24 cellular contexts compared by ENCODE assay signal in the genomic region with DNA sequence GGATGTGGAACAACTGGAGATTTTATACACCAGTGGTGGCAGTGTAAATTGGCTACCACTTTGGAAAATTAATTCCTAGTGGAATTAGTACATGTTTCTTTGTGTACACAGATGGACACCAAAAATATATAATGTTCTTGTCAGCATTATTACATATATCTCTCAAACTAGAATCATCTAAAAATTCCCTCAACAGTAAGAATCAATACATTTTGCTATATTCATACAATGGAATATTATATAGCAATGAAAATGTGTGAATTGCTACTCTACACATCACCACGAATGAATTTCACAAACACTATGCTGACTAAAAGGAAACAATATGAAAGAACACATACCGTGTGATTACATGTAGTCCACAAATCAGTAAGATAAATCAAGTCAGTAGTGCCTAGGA. TPM values are rescaled to one million over a fixed set of nuclear protein-coding genes. Genes with fewer than 3 reads are reported as not detected.
A peak's percentile ranks its signal among the peaks of the same experiment; 100 is the strongest.
DNase-seq lines count a peak whose midpoint lies in the region; ATAC-seq, FAIRE-seq and TF ChIP-seq lines count a peak whose summit lies in the region.
"Had no signal": no experiment of that assay in that cellular context is flagged by ENCODE, and none has a peak within 500 bp of the region (broad histone marks: within the 10 kb centered on the region; RNA-seq: fewer than 3 reads in every experiment).

No MANE protein-coding gene starts in this region.

- CTCF ChIA-PET in A549 (lab: Yijun Ruan, JAX) (no interaction called here), K562 (lab: Yijun Ruan, JAX; ENCODE audit: low intra/inter-chr PET ratio) (no interaction called here), WTC11 (lab: Charles Lee) (no interaction called here)
- CTCF ChIA-PET in CD4-positive, alpha-beta T cell (lab: Charles Lee), result no interaction called here

- TF ChIP-seq POLR2A in A549 (IDR thresholded peaks at IDR 0.05; ENCODE audit: low read length), result no peak
- no peak for TF ChIP-seq POLR2A in H54 (IDR thresholded peaks at IDR 0.05; ENCODE audit: low read depth, low read length)
- no peak for TF ChIP-seq POLR2A in K562 (conservative IDR thresholded peaks at IDR 0.05)

- TF ChIP-seq RAD21 in A549 (conservative IDR thresholded peaks at IDR 0.05 in 1 of 2, IDR thresholded peaks at IDR 0.05 in 1 of 2) (no peak), K562 (CRISPR knock-in tag; conservative IDR thresholded peaks at IDR 0.05 in 1 of 2, IDR thresholded peaks at IDR 0.05 in 1 of 2) (no peak)

- DNase-seq in A549 (ENCODE audit: low read depth in 1 of 2, low spot score in 1 of 2) (no peak), H54 (ENCODE audit: insufficient read length, low spot score) (no peak), K562 (ENCODE audit: extremely low read depth in 1 of 4, low spot score in 3 of 4) (no peak), ascending aorta (ENCODE audit: low spot score in 2 of 2) (no peak), WTC11 (ENCODE audit: low spot score) (no peak)
- no peak for DNase-seq in CD4-positive, alpha-beta T cell
- DNase-seq: 8988T; AML-193; CD4-positive, alpha-beta memory T cell; CD8-positive, alpha-beta memory T cell; COR-L47; DMS 273 treated with DMSO at 0.1 percent for 48 hours; DMS153; DMS53; DMS79; DND-41; EL; GDM1 had no signal

- no peak for TF ChIP-seq EP300 in A549 (IDR thresholded peaks at IDR 0.05)
- TF ChIP-seq EP300 in K562 (IDR thresholded peaks at IDR 0.05; ENCODE audit: low read length), result no peak

- intact Hi-C loops in K562 (cut with micrococcal nuclease) (no loop called here), ascending aorta (cut with DNase I) (loop anchor here (5.0 kb wide), 1 partner anchor 345 kb away; no protein-coding TSS in a partner anchor)
- intact Hi-C loops in CD4-positive, alpha-beta T cell (cut with DNase I, micrococcal nuclease), result loop anchor here (5.0 kb wide), 1 partner anchor 165 kb away; no protein-coding TSS in a partner anchor

- H3K9me3 ChIP-seq in A549 (no peaks in the 10 kb centered on the region), K562 (replicated peaks; ENCODE audit: control insufficient read depth, insufficient read depth, low read depth, low read length) (no peaks in the 10 kb centered on the region), ascending aorta (no peaks in the 10 kb centered on the region)
- no peaks in the 10 kb centered on the region for H3K9me3 ChIP-seq in CD4-positive, alpha-beta T cell (ENCODE audit: control insufficient read depth, low read length)
- H3K9me3 ChIP-seq: BLaER1 treated with 17β-estradiol and CSF1 and Interleukin-3, amounts not matched to agents 10 nM and 100 nM had no signal

- no peaks in the 10 kb centered on the region for H3K9me1 ChIP-seq in K562 (ENCODE audit: control insufficient read depth, insufficient read depth, low read length)

- no peak overlapping the region for H2AFZ ChIP-seq in K562 (ENCODE audit: low read depth, low read length)

- no peak overlapping the region for H3K4me3 Mint-ChIP-seq in CD4-positive, alpha-beta T cell
- H3K4me3 Mint-ChIP-seq in WTC11, result no peak overlapping the region
- H3K4me3 Mint-ChIP-seq: B cell; CD4-positive, alpha-beta memory T cell; CD8-positive, alpha-beta memory T cell had no signal

- no peaks in the 10 kb centered on the region for H3K79me2 ChIP-seq in K562 (ENCODE audit: control insufficient read depth, insufficient read depth, low read length)

- H4K20me1 ChIP-seq in K562 (replicated peaks; ENCODE audit: control insufficient read depth, insufficient read depth, low read length), result no peaks in the 10 kb centered on the region

- H3K27me3 ChIP-seq in K562 (ENCODE audit: control insufficient read depth in 2 of 2, insufficient read depth in 2 of 2, low read length in 2 of 2) (no peaks in the 10 kb centered on the region), ascending aorta (no peaks in the 10 kb centered on the region)
- no peaks in the 10 kb centered on the region for H3K27me3 ChIP-seq in CD4-positive, alpha-beta T cell (ENCODE audit: control insufficient read depth, insufficient read depth, low read length)
- H3K27me3 ChIP-seq: BLaER1 treated with 17β-estradiol and CSF1 and Interleukin-3, amounts not matched to agents 10 nM and 100 nM had no signal

- no peak overlapping the region for H3K27ac Mint-ChIP-seq in CD4-positive, alpha-beta T cell
- H3K27ac Mint-ChIP-seq in WTC11, result no peak overlapping the region
- H3K27ac Mint-ChIP-seq: B cell; CD8-positive, alpha-beta memory T cell had no signal

- no peak for TF ChIP-seq CTCF in A549 (IDR thresholded peaks at IDR 0.05)
- TF ChIP-seq CTCF in K562 (IDR thresholded peaks at IDR 0.05 in 2 of 3, conservative IDR thresholded peaks at IDR 0.05 in 1 of 3; ENCODE audit: insufficient read depth in 2 of 3, low read depth in 1 of 3, low read length in 3 of 3), result no peak
- TF ChIP-seq CTCF in ascending aorta (IDR thresholded peaks at IDR 0.05), result no peak
- TF ChIP-seq CTCF in CD4-positive, alpha-beta T cell (IDR thresholded peaks at IDR 0.05), result no peak
- TF ChIP-seq CTCF in WTC11 (IDR thresholded peaks at IDR 0.05), result no peak

- ATAC-seq in A549 (no peak), K562 (no peak), WTC11 (no peak)
- no peak for ATAC-seq in CD4-positive, alpha-beta T cell (ENCODE audit: poor library complexity)
- ATAC-seq: GM12878 had no signal

- no TSS peak for BruUV-seq in K562 (replicated peaks; lab: Mats Ljungman, UMichigan)

- FAIRE-seq in A549 (lab: Jason Lieb, UNC), result peak; percentile 65
- peak; percentile 52 for FAIRE-seq in H54 (lab: Jason Lieb, UNC)
- FAIRE-seq in K562 (lab: Jason Lieb, UNC), result no peak
- FAIRE-seq: GM12878, GM12892, GM18507 had no signal

- H3K9me3 Mint-ChIP-seq in CD4-positive, alpha-beta T cell, result no peaks in the 10 kb centered on the region
- H3K9me3 Mint-ChIP-seq in WTC11, result no peaks in the 10 kb centered on the region
- H3K9me3 Mint-ChIP-seq: CD4-positive, alpha-beta memory T cell; CD8-positive, alpha-beta memory T cell had no signal

- H3K4me2 ChIP-seq in A549 (no peak overlapping the region), K562 (ENCODE audit: insufficient read depth, low read length) (no peak overlapping the region)
- H3K4me2 ChIP-seq: BLaER1 treated with 17β-estradiol and CSF1 and Interleukin-3, amounts not matched to agents 10 nM and 100 nM had no signal

- H3K4me1 ChIP-seq in A549 (no peaks in the 10 kb centered on the region), K562 (replicated peaks in 1 of 2; ENCODE audit: control insufficient read depth in 2 of 2, insufficient read depth in 2 of 2, low read length in 2 of 2) (no peaks in the 10 kb centered on the region), ascending aorta (peaks cover 0 to 9% of the 10 kb centered on the region in 2 donors)
- H3K4me1 ChIP-seq: BLaER1 treated with 17β-estradiol and CSF1 and Interleukin-3, amounts not matched to agents 10 nM and 100 nM had no signal

- 73% methylated on average over 2 of the region's 2 CpGs for WGBS in A549 (ENCODE audit: missing lambda C conversion rate)
- 13% methylated on average over 2 of the region's 2 CpGs for WGBS in K562 (ENCODE audit: insufficient coverage, low coverage, missing lambda C conversion rate)

- POLR2A ChIA-PET in A549 (lab: Yijun Ruan, JAX) (no interaction called here), K562 (lab: Yijun Ruan, JAX) (interaction anchor here (0.7 kb wide), 1 partner anchor 35 kb away, joined by 3 read pairs; no protein-coding TSS in a partner anchor), WTC11 (lab: Charles Lee) (no interaction called here)
- POLR2A ChIA-PET in CD4-positive, alpha-beta T cell (lab: Charles Lee), result no interaction called here

- H3K27ac ChIP-seq in A549 (no peak overlapping the region), K562 (ENCODE audit: extremely low read depth, low read depth, low read length) (no peak overlapping the region), ascending aorta (no peak overlapping the region)
- no peak overlapping the region for H3K27ac ChIP-seq in CD4-positive, alpha-beta T cell (ENCODE audit: low read depth, low read length)
- H3K27ac ChIP-seq: BLaER1 treated with 17β-estradiol and CSF1 and Interleukin-3, amounts not matched to agents 10 nM and 100 nM; C4-2B had no signal

- in situ Hi-C loops in K562 (cut with MboI), result no loop called here

- no peaks in the 10 kb centered on the region for H3K4me1 Mint-ChIP-seq in CD4-positive, alpha-beta T cell (ENCODE audit: low read depth)
- H3K4me1 Mint-ChIP-seq in WTC11, result no peaks in the 10 kb centered on the region

- H3K9ac ChIP-seq in K562 (ENCODE audit: insufficient read depth in 1 of 2, low read depth in 2 of 2, low read length in 2 of 2), result no peak overlapping the region
- H3K9ac ChIP-seq: BLaER1 treated with 17β-estradiol and CSF1 and Interleukin-3, amounts not matched to agents 10 nM and 100 nM had no signal

- no peaks in the 10 kb centered on the region for H3K27me3 Mint-ChIP-seq in CD4-positive, alpha-beta T cell
- no peaks in the 10 kb centered on the region for H3K27me3 Mint-ChIP-seq in WTC11 (ENCODE audit: low read depth)
- H3K27me3 Mint-ChIP-seq: B cell; CD4-positive, alpha-beta memory T cell; CD8-positive, alpha-beta memory T cell had no signal

- H3K36me3 ChIP-seq in K562 (ENCODE audit: control insufficient read depth, insufficient read depth, low read length) (no peaks in the 10 kb centered on the region), ascending aorta (peaks cover 3% of the 10 kb centered on the region in 2 donors)

- H3K4me3 ChIP-seq in A549, result no peak overlapping the region
- H3K4me3 ChIP-seq in K562, result no peak overlapping the region
- no peak overlapping the region for H3K4me3 ChIP-seq in ascending aorta
- H3K4me3 ChIP-seq: BLaER1 treated with 17β-estradiol and CSF1 and Interleukin-3, amounts not matched to agents 10 nM and 100 nM; GM12878 had no signal

- H3K36me3 Mint-ChIP-seq in CD4-positive, alpha-beta T cell (ENCODE audit: low read depth), result peaks cover 5% of the 10 kb centered on the region
- H3K36me3 Mint-ChIP-seq in WTC11, result no peaks in the 10 kb centered on the region

RNA-seq across cellular contexts. Expression of a gene that starts 33.9 kb away (rescaled TPM):
- 57.4 and 80.5 TPM in 2 replicates for polyA plus RNA-seq in A549 (2011; rRNA removed)
- 21.7 and 22.3 TPM in 2 replicates for polyA plus RNA-seq in A549 (2012; cell fraction: cytosol; rRNA removed)
- 9.0 and 9.2 TPM in 2 replicates for polyA plus RNA-seq in A549 (2012; cell fraction: nucleus; rRNA removed)
- 63.7 to 65.9 TPM (median 65.5 TPM) in 3 replicates for polyA plus RNA-seq in A549 (2017; fragmentation: RNase III; extraction: RNeasy Plus Mini Kit Qiagen cat#74134 plus additional on column Dnase treatment)
- polyA minus RNA-seq in A549 (2011; rRNA and poly(A)+ RNA removed), result 19.3 and 22.7 TPM in 2 replicates
- 17.5 and 35.0 TPM in 2 replicates for total RNA-seq in K562 (2011; cell fraction: chromatin; rRNA removed; ENCODE audit: low replicate concordance)
- 17.8 and 19.7 TPM in 2 replicates for total RNA-seq in K562 (2011; cell fraction: nucleolus; rRNA removed)
- total RNA-seq in K562 (2011; cell fraction: nucleoplasm; rRNA removed), result 24.1 and 28.1 TPM in 2 replicates
- total RNA-seq in K562 (2014; rRNA removed), result 38.1 and 42.6 TPM in 2 replicates
- 51.8 and 54.6 TPM in 2 replicates for total RNA-seq in K562 (2014; rRNA removed; fragmentation: Illumina TruSeq; extraction: Trizol)
- 51.7 and 58.6 TPM in 2 replicates for total RNA-seq in K562 (2015; rRNA removed; fragmentation: Illumina TruSeq; extraction: Trizol)
- total RNA-seq in K562 (2021), result 26.6 and 31.1 TPM in 2 replicates
- polyA plus RNA-seq in K562 (2011; rRNA removed), result 30.3 and 37.9 TPM in 2 replicates
- 13.7 and 18.2 TPM in 2 replicates for polyA plus RNA-seq in K562 (2011; cell fraction: cytosol; rRNA removed)
- 16.9 and 21.4 TPM in 2 replicates for polyA plus RNA-seq in K562 (2011; cell fraction: nucleus; rRNA removed)
- polyA plus RNA-seq in K562 (2012), result 37.4 and 46.9 TPM in 2 replicates
- 44.8 and 50.5 TPM in 2 replicates for polyA plus RNA-seq in K562 (2014; fragmentation: Illumina TruSeq; extraction: Trizol)
- 10 to 100 TPM; 60.6 to 63.6 TPM for polyA plus RNA-seq in K562 (2014; fragmentation: Nextera tagmentation; extraction: Ambion mirVana)
- polyA plus RNA-seq in K562 (2014; rRNA removed), result 41.5 and 57.0 TPM in 2 replicates
- 36.2 and 39.7 TPM in 2 replicates for polyA minus RNA-seq in K562 (2011; rRNA and poly(A)+ RNA removed)
- 13.9 and 14.4 TPM in 2 replicates for polyA minus RNA-seq in K562 (2011; cell fraction: cytosol; rRNA and poly(A)+ RNA removed)
- 30.0 and 37.3 TPM in 2 replicates for polyA minus RNA-seq in K562 (2011; cell fraction: nucleus; rRNA and poly(A)+ RNA removed)
- 8.2 TPM for total RNA-seq in ascending aorta
- 10 to 100 TPM; 23.5 to 25.7 TPM for total RNA-seq in CD4-positive, alpha-beta T cell
- 47.0 to 48.9 TPM (median 47.8 TPM) in 3 replicates for total RNA-seq in WTC11 (2021)

RNA-seq across cellular contexts. Expression of a gene that starts 58.8 kb away (rescaled TPM):
- 10.9 and 13.2 TPM in 2 replicates for polyA plus RNA-seq in A549 (2011; rRNA removed)
- polyA plus RNA-seq in A549 (2012; cell fraction: cytosol; rRNA removed), result 5.0 and 5.2 TPM in 2 replicates
- 3.0 and 4.4 TPM in 2 replicates for polyA plus RNA-seq in A549 (2012; cell fraction: nucleus; rRNA removed)
- polyA plus RNA-seq in A549 (2017; fragmentation: RNase III; extraction: RNeasy Plus Mini Kit Qiagen cat#74134 plus additional on column Dnase treatment), result 9.1 to 11.0 TPM (median 10.9 TPM) in 3 replicates
- 7.1 and 8.5 TPM in 2 replicates for polyA minus RNA-seq in A549 (2011; rRNA and poly(A)+ RNA removed)
- total RNA-seq in K562 (2011; cell fraction: chromatin; rRNA removed; ENCODE audit: low replicate concordance), result 3.1 and 7.2 TPM in 2 replicates
- 2.5 and 3.6 TPM in 2 replicates for total RNA-seq in K562 (2011; cell fraction: nucleolus; rRNA removed)
- 4.7 and 8.2 TPM in 2 replicates for total RNA-seq in K562 (2011; cell fraction: nucleoplasm; rRNA removed)
- 6.0 and 7.2 TPM in 2 replicates for total RNA-seq in K562 (2014; rRNA removed)
- total RNA-seq in K562 (2014; rRNA removed; fragmentation: Illumina TruSeq; extraction: Trizol), result 4.2 and 4.3 TPM in 2 replicates
- total RNA-seq in K562 (2015; rRNA removed; fragmentation: Illumina TruSeq; extraction: Trizol), result 4.1 and 6.4 TPM in 2 replicates
- 6.1 and 6.7 TPM in 2 replicates for total RNA-seq in K562 (2021)
- 8.2 and 9.1 TPM in 2 replicates for polyA plus RNA-seq in K562 (2011; rRNA removed)
- polyA plus RNA-seq in K562 (2011; cell fraction: cytosol; rRNA removed), result 3.1 and 6.0 TPM in 2 replicates
- 9.4 and 10.3 TPM in 2 replicates for polyA plus RNA-seq in K562 (2011; cell fraction: nucleus; rRNA removed)
- 4.4 and 5.3 TPM in 2 replicates for polyA plus RNA-seq in K562 (2012)
- polyA plus RNA-seq in K562 (2014; fragmentation: Illumina TruSeq; extraction: Trizol), result 5.3 and 6.6 TPM in 2 replicates
- 1 to 10 TPM; 2.8 to 5.5 TPM for polyA plus RNA-seq in K562 (2014; fragmentation: Nextera tagmentation; extraction: Ambion mirVana)
- polyA plus RNA-seq in K562 (2014; rRNA removed), result 7.0 and 8.8 TPM in 2 replicates
- polyA minus RNA-seq in K562 (2011; rRNA and poly(A)+ RNA removed), result 5.0 and 7.3 TPM in 2 replicates
- 2.3 and 2.7 TPM in 2 replicates for polyA minus RNA-seq in K562 (2011; cell fraction: cytosol; rRNA and poly(A)+ RNA removed)
- 4.6 and 5.7 TPM in 2 replicates for polyA minus RNA-seq in K562 (2011; cell fraction: nucleus; rRNA and poly(A)+ RNA removed)
- total RNA-seq in ascending aorta, result 25.1 TPM
- 10 to 100 TPM in 1 of 2 experiments, 1 to 10 TPM in 1; 8.6 to 10.0 TPM for total RNA-seq in CD4-positive, alpha-beta T cell
- 5.7 to 6.6 TPM (median 5.8 TPM) in 3 replicates for total RNA-seq in WTC11 (2021)
